16 cellular contexts compared by ENCODE assay signal in the genomic region with DNA sequence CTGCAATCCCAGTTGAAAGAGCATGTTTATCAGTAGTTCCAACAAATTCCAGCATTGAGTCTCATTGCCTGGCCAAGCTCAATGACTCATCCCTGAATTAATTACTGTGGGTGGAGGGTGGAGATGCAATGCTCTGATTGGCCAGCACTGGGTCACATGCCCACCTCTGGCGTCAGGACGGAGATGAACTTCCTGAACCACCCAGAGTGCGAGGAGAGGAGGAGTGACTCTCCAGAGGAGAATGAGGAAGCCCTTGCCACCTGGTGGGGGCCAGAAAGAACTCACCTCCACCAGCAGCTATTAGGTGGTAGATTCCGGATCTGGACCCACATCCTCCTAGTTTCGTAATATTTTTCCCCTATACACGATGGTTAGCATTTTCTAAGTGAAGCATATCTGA.
DNase-seq lines count a peak whose midpoint lies in the region; TF ChIP-seq lines count a peak whose summit lies in the region.
"Had no signal": no experiment of that assay in that cellular context is flagged by ENCODE, and none has a peak within 500 bp of the region (broad histone marks: within the 10 kb centered on the region; RNA-seq: fewer than 3 reads in every experiment).

No MANE protein-coding gene starts in this region.

- H3K4me1 Mint-ChIP-seq in type B pancreatic cell (ENCODE audit: unreplicated experiment) = peaks cover 11% of the 10 kb centered on the region
- H3K4me1 Mint-ChIP-seq: activated naive CD4-positive, alpha-beta T cell treated with anti-CD3 and anti-CD28 coated beads, Interleukin-2, amount 10 ng/mL, durations not matched to agents 7 days and 5 days had no signal

- no peak for TF ChIP-seq CTCF in OCI-LY7 (conservative IDR thresholded peaks at IDR 0.05; ENCODE audit: low read length)
- TF ChIP-seq CTCF in esophagus squamous epithelium (IDR thresholded peaks at IDR 0.05) = peak in 2 of 6 experiments; percentile 7 to 29
- no peak for TF ChIP-seq CTCF in type B pancreatic cell (conservative IDR thresholded peaks at IDR 0.05)

- H3K27me3 ChIP-seq in esophagus squamous epithelium = no peaks in the 10 kb centered on the region
- H3K27me3 ChIP-seq: dorsolateral prefrontal cortex, neutrophil had no signal

- POLR2A ChIA-PET in OCI-LY7 (lab: Charles Lee) = interaction anchor here (0.6 to 1.1 kb wide), 3 partner anchors 17 to 1175 kb away, joined by 3 read pairs; no protein-coding TSS in a partner anchor

- no peaks in the 10 kb centered on the region for H3K27me3 Mint-ChIP-seq in type B pancreatic cell

- H2AFZ ChIP-seq in OCI-LY7 (ENCODE audit: low read length) = no peak overlapping the region

- no peaks in the 10 kb centered on the region for H3K36me3 Mint-ChIP-seq in type B pancreatic cell
- H3K36me3 Mint-ChIP-seq: activated naive CD4-positive, alpha-beta T cell treated with anti-CD3 and anti-CD28 coated beads, Interleukin-2, amount 10 ng/mL, durations not matched to agents 7 days and 5 days had no signal

- H3K4me2 ChIP-seq in OCI-LY7 (ENCODE audit: low read length) = no peak overlapping the region

- intact Hi-C loops in OCI-LY7 (cut with micrococcal nuclease; ENCODE audit: unreplicated experiment) = no loop called here
- intact Hi-C loops in esophagus squamous epithelium (cut with DNase I) = no loop called here

- no peak for TF ChIP-seq POLR2A in esophagus squamous epithelium (IDR thresholded peaks at IDR 0.05)

- H4K20me1 ChIP-seq in OCI-LY7 (ENCODE audit: insufficient read depth, low read length) = no peaks in the 10 kb centered on the region

- H3K9me3 ChIP-seq in OCI-LY7 (ENCODE audit: low read length) (no peaks in the 10 kb centered on the region), esophagus squamous epithelium (no peaks in the 10 kb centered on the region)
- H3K9me3 ChIP-seq: neutrophil had no signal

- peaks cover 10% of the 10 kb centered on the region for H3K9me3 Mint-ChIP-seq in type B pancreatic cell
- H3K9me3 Mint-ChIP-seq: activated naive CD4-positive, alpha-beta T cell treated with anti-CD3 and anti-CD28 coated beads, Interleukin-2, amount 10 ng/mL, durations not matched to agents 7 days and 5 days had no signal

- no peaks in the 10 kb centered on the region for H3K9me2 ChIP-seq in OCI-LY7 (ENCODE audit: insufficient read depth, low read length)

- DNase-seq in DMS53 (lab: John Stamatoyannopoulos, UW) (peak; percentile 50), DMS53 treated with DMSO at 0.1 percent for 48 hours (lab: John Stamatoyannopoulos, UW; ENCODE audit: unreplicated experiment) (no peak), OCI-LY7 (ENCODE audit: low spot score) (peak; percentile 5), esophagus squamous epithelium (lab: John Stamatoyannopoulos, UW) (no peak), type B pancreatic cell (ENCODE audit: extremely low spot score, unreplicated experiment) (no peak), NCI-H128 (lab: John Stamatoyannopoulos, UW; ENCODE audit: unreplicated experiment) (no peak), hypothalamus (lab: John Stamatoyannopoulos, UW) (no peak), NCI-H524 treated with DMSO at 0.1 percent for 48 hours (lab: John Stamatoyannopoulos, UW) (no peak)
- DNase-seq: 8988T; activated CD4-positive, alpha-beta T cell treated with anti-CD3 and anti-CD28 coated beads, Interleukin-2, amount 50 U/mL, for 1 hour; activated naive CD4-positive, alpha-beta T cell treated with anti-CD3 and anti-CD28 coated beads, Interleukin-2, amount 10 ng/mL, durations not matched to agents 7 days and 5 days; dorsolateral prefrontal cortex; NCI-H1092; Right ventricle myocardium superior; stimulated activated CD4-positive, alpha-beta T cell treated with anti-CD3 and anti-CD28 coated beads, Interleukin-4, amount 100 ng/mL, for 24 hours had no signal

- H3K4me3 ChIP-seq in OCI-LY7 (ENCODE audit: low read depth, low read length, poor library complexity, severe bottlenecking) (no peak overlapping the region), esophagus squamous epithelium (no peak overlapping the region)
- H3K4me3 ChIP-seq: dorsolateral prefrontal cortex had no signal

- H3K36me3 ChIP-seq in OCI-LY7 (ENCODE audit: insufficient read depth, low read length) (no peaks in the 10 kb centered on the region), esophagus squamous epithelium (no peaks in the 10 kb centered on the region)
- H3K36me3 ChIP-seq: neutrophil had no signal

- H3K27ac Mint-ChIP-seq in type B pancreatic cell = peak overlapping the region; percentile 82
- H3K27ac Mint-ChIP-seq: activated naive CD4-positive, alpha-beta T cell treated with anti-CD3 and anti-CD28 coated beads, Interleukin-2, amount 10 ng/mL, durations not matched to agents 7 days and 5 days had no signal

- peak overlapping the region; percentile 16 for H3K4me3 Mint-ChIP-seq in type B pancreatic cell
- H3K4me3 Mint-ChIP-seq: activated naive CD4-positive, alpha-beta T cell treated with anti-CD3 and anti-CD28 coated beads, Interleukin-2, amount 10 ng/mL, durations not matched to agents 7 days and 5 days had no signal

- H3K4me1 ChIP-seq in OCI-LY7 (ENCODE audit: insufficient read depth, low read length, poor library complexity, severe bottlenecking) = no peaks in the 10 kb centered on the region
- peaks cover 8 to 41% (median 20%) of the 10 kb centered on the region in 3 donors for H3K4me1 ChIP-seq in esophagus squamous epithelium

- no TSS peak for BruUV-seq in OCI-LY7 (replicated peaks; lab: Mats Ljungman, UMichigan)

- H3K27ac ChIP-seq in OCI-LY7 (ENCODE audit: low read depth, low read length, poor library complexity, severe bottlenecking) (no peak overlapping the region), esophagus squamous epithelium (peak overlapping the region; percentile 65 to 77 (median 70))
- H3K27ac ChIP-seq: dorsolateral prefrontal cortex, neutrophil had no signal

- 28 to 49% methylated on average over 4 to 6 of the region's 6 CpGs for WGBS in esophagus squamous epithelium, 2 donors

- H3K79me2 ChIP-seq in OCI-LY7 (ENCODE audit: insufficient read depth, low read depth, low read length) = no peaks in the 10 kb centered on the region

- CTCF ChIA-PET in OCI-LY7 (lab: Charles Lee; ENCODE audit: unreplicated experiment) = no interaction called here

Comparison
In these comparisons a context has a peak if more than half of its experiments do, and no peak if none do; other contexts are left out.
1. DNase-seq: peak in DMS53 (single experiment) and OCI-LY7 (single experiment); none in DMS53 treated with DMSO at 0.1 percent for 48 hours (single experiment), esophagus squamous epithelium (single experiment), type B pancreatic cell (single experiment), NCI-H128 (single experiment), hypothalamus (0 of 51) and NCI-H524 treated with DMSO at 0.1 percent for 48 hours (single experiment).